In genomic region chr6:2738373-2738979, GRCh38 we compare ENCODE assay signal across 1 cellular context.
TF ChIP-seq lines count a peak whose summit lies in the region.

No MANE protein-coding gene starts in this region.

TF ChIP-seq in H1, 55 proteins besides CTCF, POLR2A, EP300 and RAD21:
- TF ChIP-seq POLR2AphosphoS5 (IDR thresholded peaks at IDR 0.05; ENCODE audit: low read depth, low read length) = no peak
- no peak for TF ChIP-seq RFX5 (IDR thresholded peaks at IDR 0.05; ENCODE audit: borderline replicate concordance, low read depth, low read length)
- no peak for TF ChIP-seq SP4 (IDR thresholded peaks at IDR 0.05; ENCODE audit: low read length)
- TF ChIP-seq HDAC2 (IDR thresholded peaks at IDR 0.05; ENCODE audit: borderline replicate concordance in 1 of 2, low read depth in 2 of 2, low read length in 2 of 2) = no peak
- no peak for TF ChIP-seq ZNF274 (IDR thresholded peaks at IDR 0.05; ENCODE audit: borderline replicate concordance, extremely low read depth, low read length)
- no peak for TF ChIP-seq POU5F1 (IDR thresholded peaks at IDR 0.05; ENCODE audit: low read depth, low read length)
- no peak for TF ChIP-seq CTBP2 (IDR thresholded peaks at IDR 0.05; ENCODE audit: borderline replicate concordance, insufficient read depth, insufficient read length, low read length)
- no peak for TF ChIP-seq RXRA (IDR thresholded peaks at IDR 0.05; ENCODE audit: insufficient read depth, low read depth, low read length)
- no peak for TF ChIP-seq FOSL1 (IDR thresholded peaks at IDR 0.05; ENCODE audit: insufficient read depth, low read depth, low read length)
- TF ChIP-seq SP2 (IDR thresholded peaks at IDR 0.05; ENCODE audit: low read length) = no peak
- TF ChIP-seq SIX5 (IDR thresholded peaks at IDR 0.05; ENCODE audit: low read depth, low read length) = no peak
- TF ChIP-seq EGR1 (IDR thresholded peaks at IDR 0.05; ENCODE audit: borderline replicate concordance, low read depth, low read length) = no peak
- no peak for TF ChIP-seq CBX8 (IDR thresholded peaks at IDR 0.05; ENCODE audit: borderline replicate concordance, low read depth, low read length)
- no peak for TF ChIP-seq SP1 (IDR thresholded peaks at IDR 0.05; ENCODE audit: low read depth, low read length)
- no peak for TF ChIP-seq KDM5A (IDR thresholded peaks at IDR 0.05; ENCODE audit: low read length)
